1 cellular context compared by ENCODE assay signal in genomic region chr10:89332092-89332633, GRCh38.
TF ChIP-seq lines count a peak whose summit lies in the region.

No MANE protein-coding gene starts in this region.

TF ChIP-seq in GM12878, 131 proteins besides CTCF, POLR2A, EP300 and RAD21 (continued from another document and continues in another):
- TF ChIP-seq BCL11A (IDR thresholded peaks at IDR 0.05; ENCODE audit: low read depth, low read length) (peak; percentile 37; the same call in 1 of the 2 replicates), E2F8 (IDR thresholded peaks at IDR 0.05; ENCODE audit: low read depth, partially characterized antibody) (no peak), CHD2 (IDR thresholded peaks at IDR 0.05; ENCODE audit: borderline replicate concordance, low read depth, low read length) (0 out of 2 replicates have a peak, but pooled peaks have one; percentile 15), SUPT20H (IDR thresholded peaks at IDR 0.05; ENCODE audit: borderline replicate concordance, control insufficient read depth, low read depth, low read length) (no peak), BMI1 (IDR thresholded peaks at IDR 0.05; ENCODE audit: borderline replicate concordance) (no peak), TAF1 (IDR thresholded peaks at IDR 0.05; ENCODE audit: borderline replicate concordance, low read depth, low read length) (peak; percentile 39; the same call in 1 of the 2 replicates), NR2F1 (conservative IDR thresholded peaks at IDR 0.05) (peak; percentile 99), PKNOX1 (IDR thresholded peaks at IDR 0.05) (no peak), MYC (IDR thresholded peaks at IDR 0.05; ENCODE audit: insufficient read depth, insufficient read length, insufficient replicate concordance, low read length, severe bottlenecking) (no peak), RUNX3 (IDR thresholded peaks at IDR 0.05; ENCODE audit: low read length) (peak; percentile 64), TBL1XR1 (IDR thresholded peaks at IDR 0.05; ENCODE audit: low read depth, low read length) (0 out of 2 replicates have a peak, but pooled peaks have one; percentile 54), JUNB (IDR thresholded peaks at IDR 0.05) (0 out of 2 replicates have a peak, but pooled peaks have one; percentile 15), MYB (IDR thresholded peaks at IDR 0.05; ENCODE audit: borderline replicate concordance, low read depth, low read length) (no peak), MTA3 (IDR thresholded peaks at IDR 0.05; ENCODE audit: borderline replicate concordance, low read length) (peak; percentile 28; the same call in 1 of the 2 replicates), CREM (IDR thresholded peaks at IDR 0.05; ENCODE audit: low read depth) (no peak), ZNF217 (IDR thresholded peaks at IDR 0.05) (peak; percentile 72), NKRF (conservative IDR thresholded peaks at IDR 0.05) (0 out of 2 replicates have a peak, but pooled peaks have one; percentile 47), SKIL (IDR thresholded peaks at IDR 0.05; ENCODE audit: low read depth, poor library complexity, severe bottlenecking) (peak; percentile 92), ZNF384 (IDR thresholded peaks at IDR 0.05; ENCODE audit: borderline replicate concordance, low read depth, low read length) (0 out of 2 replicates have a peak, but pooled peaks have one; percentile 39), ATF2 (IDR thresholded peaks at IDR 0.05; ENCODE audit: low read length) (peak; percentile 36), BRCA1 (IDR thresholded peaks at IDR 0.05; ENCODE audit: low read depth, low read length) (no peak), POLR2AphosphoS5 (IDR thresholded peaks at IDR 0.05; ENCODE audit: low read length) (peak; percentile 84), ASH2L (IDR thresholded peaks at IDR 0.05; ENCODE audit: borderline replicate concordance, low read depth) (no peak), ETV6 (conservative IDR thresholded peaks at IDR 0.05 in 1 of 2, IDR thresholded peaks at IDR 0.05 in 1 of 2; ENCODE audit: borderline replicate concordance in 1 of 2, low read depth in 1 of 2) (peak in 1 of 2 experiments; percentile 74; a peak in 1 of 4 replicates), ZNF687 (IDR thresholded peaks at IDR 0.05) (peak; percentile 94), TCF7 (IDR thresholded peaks at IDR 0.05; ENCODE audit: borderline replicate concordance) (no peak), NR2C1 (IDR thresholded peaks at IDR 0.05) (peak; percentile 92), ZNF207 (IDR thresholded peaks at IDR 0.05; ENCODE audit: borderline replicate concordance) (peak; percentile 66; the same call in 1 of the 2 replicates), BHLHE40 (IDR thresholded peaks at IDR 0.05; ENCODE audit: borderline replicate concordance in 1 of 2, low read depth in 2 of 2, low read length in 1 of 2) (peak; percentile 79 to 89), MTA2 (IDR thresholded peaks at IDR 0.05; ENCODE audit: low read depth) (peak; percentile 66), CBX5 (IDR thresholded peaks at IDR 0.05; ENCODE audit: low read depth) (0 out of 2 replicates have a peak, but pooled peaks have one; percentile 15), LARP7 (IDR thresholded peaks at IDR 0.05) (no peak), KLF5 (IDR thresholded peaks at IDR 0.05; ENCODE audit: partially characterized antibody) (no peak), NFIC (IDR thresholded peaks at IDR 0.05; ENCODE audit: low read depth, low read length) (peak; percentile 65; the same call in 1 of the 2 replicates), RAD51 (IDR thresholded peaks at IDR 0.05) (peak; percentile 15; the same call in 1 of the 2 replicates), DPF2 (IDR thresholded peaks at IDR 0.05) (peak; percentile 61; the same call in 1 of the 2 replicates), CUX1 (IDR thresholded peaks at IDR 0.05; ENCODE audit: insufficient replicate concordance, low read depth, low read length) (peak; percentile 18), EZH2 (IDR thresholded peaks at IDR 0.05; ENCODE audit: borderline replicate concordance, control insufficient read depth, low read depth, low read length) (no peak), PML (IDR thresholded peaks at IDR 0.05; ENCODE audit: low read length) (0 out of 2 replicates have a peak, but pooled peaks have one; percentile 52)
